In the genomic region with DNA sequence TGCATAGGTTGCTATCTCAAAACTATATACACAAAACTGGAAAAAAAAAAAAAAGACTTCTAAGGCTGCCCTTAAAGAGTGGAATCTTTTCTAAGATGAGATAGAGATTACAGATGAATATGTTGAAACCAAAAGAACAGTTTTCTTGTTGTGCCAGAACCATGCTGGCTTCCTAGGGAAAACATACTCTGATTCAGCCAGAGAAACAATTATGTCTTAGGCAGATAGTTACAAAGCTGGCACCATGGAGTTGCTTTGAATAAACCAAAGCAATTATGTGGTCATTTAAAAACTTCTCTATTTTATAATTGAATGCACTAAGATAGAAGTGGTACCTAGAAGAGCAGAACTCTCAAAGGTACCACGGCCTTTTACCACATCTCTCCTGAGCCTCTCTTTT, we compare ENCODE assay signal across 22 cellular contexts.
"Had no signal": no experiment of that assay in that cellular context is flagged by ENCODE, and none has a peak within 500 bp of the region (broad histone marks: within the 10 kb centered on the region; RNA-seq: fewer than 3 reads in every experiment).

No MANE protein-coding gene starts in this region.

- H3K27me3 ChIP-seq: hepatocyte, left lung, ovary, testis, thyroid gland, transverse colon, upper lobe of left lung, vagina had no signal

- DNase-seq: kidney glomerular epithelial cell; left colon; left lung; midbrain; mucosa of descending colon; naive thymus-derived CD4-positive, alpha-beta T cell; ovary; posterior cingulate gyrus; retina; right cardiac atrium; stimulated activated CD4-positive, alpha-beta T cell treated with anti-CD3 and anti-CD28 coated beads, Interleukin-4, amount 100 ng/mL, for 24 hours; stimulated activated naive CD4-positive, alpha-beta T cell; testis; thyroid gland; transverse colon; upper lobe of left lung had no signal

- ATAC-seq: left lung; naive thymus-derived CD4-positive, alpha-beta T cell; right cardiac atrium; sciatic nerve had no signal

- H3K27ac ChIP-seq: hepatocyte, left lung, ovary, prostate gland, skin epidermis, testis, thyroid gland, transverse colon, upper lobe of left lung, vagina had no signal

- H3K9me3 ChIP-seq: left lung, mucosa of descending colon, ovary, prostate gland, testis, thyroid gland, transverse colon, upper lobe of left lung, vagina had no signal

- H3K4me3 ChIP-seq: hepatocyte, left lung, lung, mucosa of descending colon, ovary, prostate gland, skin epidermis, testis, thyroid gland, transverse colon, upper lobe of left lung, vagina had no signal

- H3K36me3 ChIP-seq: left lung, ovary, prostate gland, thyroid gland, transverse colon, upper lobe of left lung, vagina had no signal

- H3K4me1 ChIP-seq: left lung, prostate gland, testis, thyroid gland, upper lobe of left lung, vagina had no signal
